In the genomic region with DNA sequence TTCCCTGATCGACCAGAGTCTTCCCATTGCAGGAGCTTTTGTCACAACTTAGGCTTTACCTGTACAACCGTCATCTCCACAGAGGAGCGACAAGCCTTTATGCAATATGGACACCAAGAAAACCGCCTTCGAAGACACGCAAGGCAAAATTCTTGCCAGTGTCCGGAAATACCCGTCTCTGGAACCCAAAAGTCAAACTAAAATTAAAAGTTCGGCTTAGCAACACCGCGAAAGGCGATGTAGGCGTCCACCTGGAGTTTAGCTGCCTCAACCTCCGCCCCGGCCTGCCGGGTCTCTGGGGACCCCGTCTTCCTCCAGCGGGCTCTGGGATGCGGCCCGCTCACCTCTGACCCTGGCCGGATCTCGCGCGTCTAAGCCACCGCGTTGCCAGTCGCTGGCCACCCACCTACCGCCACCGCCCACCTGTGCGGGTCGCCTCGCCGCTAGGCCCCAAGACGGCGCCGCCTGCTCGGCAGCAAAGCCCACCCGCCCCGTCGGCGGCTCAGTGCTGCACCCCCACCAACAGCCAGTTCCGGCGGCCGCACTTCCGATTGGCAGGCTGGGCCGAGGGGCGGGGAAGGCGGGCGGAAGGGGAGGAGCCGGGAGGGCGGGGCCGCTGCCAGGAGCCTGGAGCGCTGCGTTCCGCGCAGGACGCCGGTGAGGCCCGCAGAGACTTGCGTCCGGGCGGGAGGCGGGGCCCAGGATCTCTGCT, we compare ENCODE assay signal across 1 cellular context.
TF ChIP-seq lines count a peak whose summit lies in the region.

A gene (minus strand): TSS at position 553 of the 712 bp plus-strand sequence. CDS start 8,198 bp downstream, outside the sequence.

TF ChIP-seq in WTC11, 78 proteins besides CTCF, POLR2A, EP300 and RAD21 (continued from another document):
- TF ChIP-seq, protein P1, sequence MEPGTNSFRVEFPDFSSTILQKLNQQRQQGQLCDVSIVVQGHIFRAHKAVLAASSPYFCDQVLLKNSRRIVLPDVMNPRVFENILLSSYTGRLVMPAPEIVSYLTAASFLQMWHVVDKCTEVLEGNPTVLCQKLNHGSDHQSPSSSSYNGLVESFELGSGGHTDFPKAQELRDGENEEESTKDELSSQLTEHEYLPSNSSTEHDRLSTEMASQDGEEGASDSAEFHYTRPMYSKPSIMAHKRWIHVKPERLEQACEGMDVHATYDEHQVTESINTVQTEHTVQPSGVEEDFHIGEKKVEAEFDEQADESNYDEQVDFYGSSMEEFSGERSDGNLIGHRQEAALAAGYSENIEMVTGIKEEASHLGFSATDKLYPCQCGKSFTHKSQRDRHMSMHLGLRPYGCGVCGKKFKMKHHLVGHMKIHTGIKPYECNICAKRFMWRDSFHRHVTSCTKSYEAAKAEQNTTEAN (CRISPR knock-in tag; IDR thresholded peaks at IDR 0.05) = no peak
- TF ChIP-seq CREB1 (CRISPR knock-in tag; IDR thresholded peaks at IDR 0.05) = no peak
- TF ChIP-seq, protein P2, sequence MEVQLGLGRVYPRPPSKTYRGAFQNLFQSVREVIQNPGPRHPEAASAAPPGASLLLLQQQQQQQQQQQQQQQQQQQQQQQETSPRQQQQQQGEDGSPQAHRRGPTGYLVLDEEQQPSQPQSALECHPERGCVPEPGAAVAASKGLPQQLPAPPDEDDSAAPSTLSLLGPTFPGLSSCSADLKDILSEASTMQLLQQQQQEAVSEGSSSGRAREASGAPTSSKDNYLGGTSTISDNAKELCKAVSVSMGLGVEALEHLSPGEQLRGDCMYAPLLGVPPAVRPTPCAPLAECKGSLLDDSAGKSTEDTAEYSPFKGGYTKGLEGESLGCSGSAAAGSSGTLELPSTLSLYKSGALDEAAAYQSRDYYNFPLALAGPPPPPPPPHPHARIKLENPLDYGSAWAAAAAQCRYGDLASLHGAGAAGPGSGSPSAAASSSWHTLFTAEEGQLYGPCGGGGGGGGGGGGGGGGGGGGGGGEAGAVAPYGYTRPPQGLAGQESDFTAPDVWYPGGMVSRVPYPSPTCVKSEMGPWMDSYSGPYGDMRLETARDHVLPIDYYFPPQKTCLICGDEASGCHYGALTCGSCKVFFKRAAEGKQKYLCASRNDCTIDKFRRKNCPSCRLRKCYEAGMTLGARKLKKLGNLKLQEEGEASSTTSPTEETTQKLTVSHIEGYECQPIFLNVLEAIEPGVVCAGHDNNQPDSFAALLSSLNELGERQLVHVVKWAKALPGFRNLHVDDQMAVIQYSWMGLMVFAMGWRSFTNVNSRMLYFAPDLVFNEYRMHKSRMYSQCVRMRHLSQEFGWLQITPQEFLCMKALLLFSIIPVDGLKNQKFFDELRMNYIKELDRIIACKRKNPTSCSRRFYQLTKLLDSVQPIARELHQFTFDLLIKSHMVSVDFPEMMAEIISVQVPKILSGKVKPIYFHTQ (CRISPR knock-in tag; IDR thresholded peaks at IDR 0.05) = no peak
- no peak for TF ChIP-seq RELA (CRISPR knock-in tag; IDR thresholded peaks at IDR 0.05; ENCODE audit: borderline replicate concordance)
- TF ChIP-seq, protein P3, sequence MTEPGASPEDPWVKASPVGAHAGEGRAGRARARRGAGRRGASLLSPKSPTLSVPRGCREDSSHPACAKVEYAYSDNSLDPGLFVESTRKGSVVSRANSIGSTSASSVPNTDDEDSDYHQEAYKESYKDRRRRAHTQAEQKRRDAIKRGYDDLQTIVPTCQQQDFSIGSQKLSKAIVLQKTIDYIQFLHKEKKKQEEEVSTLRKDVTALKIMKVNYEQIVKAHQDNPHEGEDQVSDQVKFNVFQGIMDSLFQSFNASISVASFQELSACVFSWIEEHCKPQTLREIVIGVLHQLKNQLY (CRISPR knock-in tag; IDR thresholded peaks at IDR 0.05) = no peak
- TF ChIP-seq, protein P4, sequence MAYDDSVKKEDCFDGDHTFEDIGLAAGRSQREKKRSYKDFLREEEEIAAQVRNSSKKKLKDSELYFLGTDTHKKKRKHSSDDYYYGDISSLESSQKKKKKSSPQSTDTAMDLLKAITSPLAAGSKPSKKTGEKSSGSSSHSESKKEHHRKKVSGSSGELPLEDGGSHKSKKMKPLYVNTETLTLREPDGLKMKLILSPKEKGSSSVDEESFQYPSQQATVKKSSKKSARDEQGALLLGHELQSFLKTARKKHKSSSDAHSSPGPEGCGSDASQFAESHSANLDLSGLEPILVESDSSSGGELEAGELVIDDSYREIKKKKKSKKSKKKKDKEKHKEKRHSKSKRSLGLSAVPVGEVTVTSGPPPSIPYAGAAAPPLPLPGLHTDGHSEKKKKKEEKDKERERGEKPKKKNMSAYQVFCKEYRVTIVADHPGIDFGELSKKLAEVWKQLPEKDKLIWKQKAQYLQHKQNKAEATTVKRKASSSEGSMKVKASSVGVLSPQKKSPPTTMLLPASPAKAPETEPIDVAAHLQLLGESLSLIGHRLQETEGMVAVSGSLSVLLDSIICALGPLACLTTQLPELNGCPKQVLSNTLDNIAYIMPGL (CRISPR knock-in tag; IDR thresholded peaks at IDR 0.05) = peak; percentile 86
- no peak for TF ChIP-seq ZNF263 (CRISPR knock-in tag; IDR thresholded peaks at IDR 0.05; ENCODE audit: low read depth)
- TF ChIP-seq TP53 (CRISPR knock-in tag; IDR thresholded peaks at IDR 0.05) = peak; percentile 70; the same call in 1 of the 2 replicates
- TF ChIP-seq OVOL2 (CRISPR knock-in tag; IDR thresholded peaks at IDR 0.05; ENCODE audit: borderline replicate concordance) = no peak
- TF ChIP-seq ZNF138 (CRISPR knock-in tag; conservative IDR thresholded peaks at IDR 0.05) = peak; percentile 78; the same call in 1 of the 2 replicates
- 0 out of 2 replicates have a peak, but pooled peaks have one; percentile 22 for TF ChIP-seq NR2C2 (CRISPR knock-in tag; IDR thresholded peaks at IDR 0.05)
- no peak for TF ChIP-seq ZNF671 (CRISPR knock-in tag; IDR thresholded peaks at IDR 0.05)
- TF ChIP-seq ZBTB21 (CRISPR knock-in tag; IDR thresholded peaks at IDR 0.05; ENCODE audit: borderline replicate concordance) = peak; percentile 85
